ENCODE assay signal across 1 cellular context in genomic region chr15:60928987-60929386, GRCh38.
TF ChIP-seq lines count a peak whose summit lies in the region.

No MANE protein-coding gene starts in this region.

TF ChIP-seq in WTC11, 78 proteins besides CTCF, POLR2A, EP300 and RAD21 (continued from another document):
- TF ChIP-seq RELA (CRISPR knock-in tag; IDR thresholded peaks at IDR 0.05; ENCODE audit: borderline replicate concordance) (no peak), USF1 (CRISPR knock-in tag; IDR thresholded peaks at IDR 0.05) (no peak), ZNF425 (CRISPR knock-in tag; conservative IDR thresholded peaks at IDR 0.05) (no peak)
